1 cellular context compared by ENCODE assay signal in the genomic region with DNA sequence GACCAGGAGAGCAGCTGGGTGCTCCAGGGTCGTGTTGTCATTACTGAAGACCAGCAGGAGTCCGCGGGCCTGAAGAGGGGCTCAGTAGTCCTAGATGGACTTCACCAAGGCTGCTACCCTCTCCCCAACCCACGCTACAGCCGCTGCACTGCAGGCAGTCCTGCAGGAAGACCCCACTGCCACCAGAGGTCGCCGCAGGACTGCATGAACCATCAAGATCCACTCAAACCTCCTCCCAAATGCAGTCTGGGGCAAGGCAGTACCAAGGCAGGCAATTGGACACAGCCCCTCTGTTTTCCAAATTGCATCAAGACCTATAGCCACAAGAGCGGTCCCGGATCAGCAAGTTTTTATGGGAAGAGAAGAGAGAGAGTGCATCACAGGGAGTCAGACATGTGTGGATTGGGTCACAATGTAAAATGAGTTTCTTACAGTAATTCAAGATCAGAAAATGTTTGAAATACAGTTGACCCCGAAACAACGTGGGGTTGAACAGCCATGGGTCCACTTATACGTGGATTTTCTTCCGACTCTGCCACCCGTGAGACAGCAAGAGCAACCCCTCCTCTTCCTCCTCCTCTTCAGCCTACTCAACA.
TF ChIP-seq lines count a peak whose summit lies in the region.

No MANE protein-coding gene starts in this region.

TF ChIP-seq in GM12878, 131 proteins besides CTCF, POLR2A, EP300 and RAD21 (continued from another document):
- no peak for TF ChIP-seq NRF1 (conservative IDR thresholded peaks at IDR 0.05; ENCODE audit: low read depth, low read length)
- 0 out of 2 replicates have a peak, but pooled peaks have one; percentile 10 for TF ChIP-seq MEF2A (IDR thresholded peaks at IDR 0.05; ENCODE audit: insufficient read depth, low read depth, low read length)
- no peak for TF ChIP-seq HCFC1 (IDR thresholded peaks at IDR 0.05; ENCODE audit: low read length)
- TF ChIP-seq ZNF207 (IDR thresholded peaks at IDR 0.05; ENCODE audit: borderline replicate concordance): 0 out of 2 replicates have a peak, but pooled peaks have one; percentile 35
- no peak for TF ChIP-seq HDGF (IDR thresholded peaks at IDR 0.05)
- no peak for TF ChIP-seq CREB1 (IDR thresholded peaks at IDR 0.05; ENCODE audit: low read depth)
- TF ChIP-seq SMC3 (IDR thresholded peaks at IDR 0.05; ENCODE audit: borderline replicate concordance, low read length): peak; percentile 94
- TF ChIP-seq MXI1 (IDR thresholded peaks at IDR 0.05; ENCODE audit: low read depth, low read length): no peak
- TF ChIP-seq SMARCA5 (IDR thresholded peaks at IDR 0.05): 0 out of 2 replicates have a peak, but pooled peaks have one; percentile 46
- no peak for TF ChIP-seq POLR2AphosphoS5 (IDR thresholded peaks at IDR 0.05; ENCODE audit: low read length)
- 0 out of 3 replicates have a peak, but pooled peaks of 1 of the 2 experiments have one; percentile 11 for TF ChIP-seq EGR1 (IDR thresholded peaks at IDR 0.05; ENCODE audit: borderline replicate concordance in 1 of 2, low read depth in 2 of 2, low read length in 2 of 2)
- 0 out of 2 replicates have a peak, but pooled peaks have one; percentile 18 for TF ChIP-seq ZNF592 (IDR thresholded peaks at IDR 0.05)
TF ChIP-seq in GM12878: peak in this region for 11.
